In genomic region chr2:201275991-201276390, GRCh38 we compare ENCODE assay signal across 23 cellular contexts. TPM values are rescaled to one million over a fixed set of nuclear protein-coding genes. Genes with fewer than 3 reads are reported as not detected.
A peak's percentile ranks its signal among the peaks of the same experiment; 100 is the strongest.
DNase-seq lines count a peak whose midpoint lies in the region; ATAC-seq and TF ChIP-seq lines count a peak whose summit lies in the region.
"Had no signal": no experiment of that assay in that cellular context is flagged by ENCODE, and none has a peak within 500 bp of the region (broad histone marks: within the 10 kb centered on the region; RNA-seq: fewer than 3 reads in every experiment).

No MANE protein-coding gene starts in this region.

- POLR2A ChIA-PET in AG04450 (lab: Yijun Ruan, JAX): no interaction called here

- 0 out of 2 replicates have a peak, but pooled peaks have one; percentile 1 for TF ChIP-seq CTCF in AG04450 (IDR thresholded peaks at IDR 0.05; ENCODE audit: low read depth, low read length)

- H3K4me3 ChIP-seq in AG04450 (ENCODE audit: low read depth, low read length): no peak overlapping the region
- H3K4me3 ChIP-seq: adrenal gland, cardiac muscle cell, ovary, uterus had no signal

- H3K27me3 ChIP-seq in AG04450 (ENCODE audit: control insufficient read depth, insufficient read depth, low read length): no peaks in the 10 kb centered on the region
- H3K27me3 ChIP-seq: adrenal gland, cardiac muscle cell, ovary, uterus had no signal

- CTCF ChIA-PET in AG04450 (lab: Charles Lee): no interaction called here

- H3K36me3 Mint-ChIP-seq in activated T-helper 17 cell treated with anti-CD3 and anti-CD28 coated beads, Interleukin-2, amount 50 U/mL, for 72 hours (ENCODE audit: low read depth): peaks cover 100% of the 10 kb centered on the region
- H3K36me3 Mint-ChIP-seq in immature natural killer cell: peaks cover 28 to 79% (median 60%) of the 10 kb centered on the region in 3 donors

- no peaks in the 10 kb centered on the region for H3K9me3 ChIP-seq in AG04450 (ENCODE audit: control insufficient read depth, insufficient read depth, low read length)
- H3K9me3 ChIP-seq: adrenal gland, ovary, uterus had no signal

- no peaks in the 10 kb centered on the region for H3K9me3 Mint-ChIP-seq in activated T-helper 17 cell treated with anti-CD3 and anti-CD28 coated beads, Interleukin-2, amount 50 U/mL, for 72 hours
- H3K9me3 Mint-ChIP-seq in immature natural killer cell: no peaks in the 10 kb centered on the region
- H3K9me3 Mint-ChIP-seq: activated T-cell treated with anti-CD3 and anti-CD28 coated beads, Interleukin-2, amount 50 U/mL, for 72 hours had no signal

- H3K4me3 Mint-ChIP-seq in activated T-helper 17 cell treated with anti-CD3 and anti-CD28 coated beads, Interleukin-2, amount 50 U/mL, for 72 hours: no peak overlapping the region
- no peak overlapping the region for H3K4me3 Mint-ChIP-seq in immature natural killer cell
- H3K4me3 Mint-ChIP-seq: activated T-cell treated with anti-CD3 and anti-CD28 coated beads, Interleukin-2, amount 50 U/mL, for 72 hours had no signal

- ATAC-seq in activated T-helper 17 cell treated with anti-CD3 and anti-CD28 coated beads, Interleukin-2, amount 50 U/mL, for 72 hours (replicated peaks): no peak
- ATAC-seq in HG02970 (IDR thresholded peaks at IDR 0.05; ENCODE audit: low FRiP score, unreplicated experiment): no peak
- ATAC-seq: activated T-cell treated with anti-CD3 and anti-CD28 coated beads, Interleukin-2, amount 50 U/mL, for 72 hours; left cardiac atrium had no signal

- H3K4me1 Mint-ChIP-seq in activated T-helper 17 cell treated with anti-CD3 and anti-CD28 coated beads, Interleukin-2, amount 50 U/mL, for 72 hours: peaks cover 37% of the 10 kb centered on the region
- H3K4me1 Mint-ChIP-seq in immature natural killer cell: peaks cover 65 to 82% of the 10 kb centered on the region in 2 donors

- H3K27me3 Mint-ChIP-seq in activated T-helper 17 cell treated with anti-CD3 and anti-CD28 coated beads, Interleukin-2, amount 50 U/mL, for 72 hours: no peaks in the 10 kb centered on the region
- H3K27me3 Mint-ChIP-seq in immature natural killer cell (ENCODE audit: low read depth in 3 of 3): peaks cover 0 to 4% (median 0%) of the 10 kb centered on the region in 3 donors

- DNase-seq in AG04450 (ENCODE audit: low read depth, low spot score) (no peak), ELF-1 (ENCODE audit: low read depth, low spot score) (peak; percentile 18), immature natural killer cell (no peak), NOMO-1 treated with DMSO at 0.1 percent for 48 hours (lab: John Stamatoyannopoulos, UW; ENCODE audit: unreplicated experiment) (no peak), SKM-1 treated with dmso at 0.1 percent for 144 hours (lab: John Stamatoyannopoulos, UW; ENCODE audit: unreplicated experiment) (no peak), hypothalamus (lab: John Stamatoyannopoulos, UW) (no peak)
- DNase-seq: activated CD4-positive, alpha-beta T cell treated with anti-CD3 and anti-CD28 coated beads, Interleukin-2, amount 50 U/mL, for 48 hours; activated T-cell treated with anti-CD3 and anti-CD28 coated beads, Interleukin-2, amount 50 U/mL, for 72 hours; adrenal gland; effector CD8-positive, alpha-beta T cell; GF-D8; hippocampal formation; KBM-7; left cardiac atrium; NCI-H1048; NCI-H2107; ovary; stimulated activated CD4-positive, alpha-beta T cell treated with anti-CD3 and anti-CD28 coated beads, Interleukin-4, amount 100 ng/mL, for 1 hour; substantia nigra; uterus had no signal

- H3K27ac ChIP-seq in AG04450 (ENCODE audit: low read depth, low read length): no peak overlapping the region
- H3K27ac ChIP-seq: adrenal gland, cardiac muscle cell, ovary, uterus had no signal

- peak overlapping the region; percentile 70 for H3K27ac Mint-ChIP-seq in activated T-helper 17 cell treated with anti-CD3 and anti-CD28 coated beads, Interleukin-2, amount 50 U/mL, for 72 hours
- H3K27ac Mint-ChIP-seq in immature natural killer cell: peak overlapping the region; percentile 60 to 97 (median 75)

RNA-seq across cellular contexts. Expression of gene CASP8, which starts 15.7 kb away (rescaled TPM):
- polyA plus RNA-seq in AG04450 (2011; rRNA removed) (17.4 and 20.8 TPM in 2 replicates), immature natural killer cell (100 to 1,000 TPM in 1 of 3 donors, 10 to 100 TPM in 2; 20.2 to 116 (median 28.0) TPM)
- 11.0 and 13.9 TPM in 2 replicates for polyA minus RNA-seq in AG04450 (2011; rRNA and poly(A)+ RNA removed)
- total RNA-seq in activated T-helper 17 cell treated with anti-CD3 and anti-CD28 coated beads, Interleukin-2, amount 50 U/mL, for 72 hours: 100 to 1,000 TPM; 119 to 128 TPM
